In genomic region chr1:108719654-108720435, GRCh38 we compare ENCODE assay signal across 2 cellular contexts.
TF ChIP-seq lines count a peak whose summit lies in the region.

No MANE protein-coding gene starts in this region.

TF ChIP-seq in IMR-90, 13 proteins besides CTCF, POLR2A, EP300 and RAD21:
- TF ChIP-seq, protein P1, sequence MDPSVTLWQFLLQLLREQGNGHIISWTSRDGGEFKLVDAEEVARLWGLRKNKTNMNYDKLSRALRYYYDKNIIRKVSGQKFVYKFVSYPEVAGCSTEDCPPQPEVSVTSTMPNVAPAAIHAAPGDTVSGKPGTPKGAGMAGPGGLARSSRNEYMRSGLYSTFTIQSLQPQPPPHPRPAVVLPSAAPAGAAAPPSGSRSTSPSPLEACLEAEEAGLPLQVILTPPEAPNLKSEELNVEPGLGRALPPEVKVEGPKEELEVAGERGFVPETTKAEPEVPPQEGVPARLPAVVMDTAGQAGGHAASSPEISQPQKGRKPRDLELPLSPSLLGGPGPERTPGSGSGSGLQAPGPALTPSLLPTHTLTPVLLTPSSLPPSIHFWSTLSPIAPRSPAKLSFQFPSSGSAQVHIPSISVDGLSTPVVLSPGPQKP (IDR thresholded peaks at IDR 0.05; ENCODE audit: borderline replicate concordance, low read depth, low read length), result no peak
- TF ChIP-seq MAFK (IDR thresholded peaks at IDR 0.05; ENCODE audit: low read depth, low read length) (peak; percentile 87), CHD1 (IDR thresholded peaks at IDR 0.05; ENCODE audit: low read depth, low read length) (no peak), FOS (IDR thresholded peaks at IDR 0.05; ENCODE audit: low read depth, low read length) (peak; percentile 90), RFX5 (IDR thresholded peaks at IDR 0.05; ENCODE audit: low read depth, low read length) (no peak), SMC3 (IDR thresholded peaks at IDR 0.05; ENCODE audit: low read depth, low read length) (no peak), NFE2L2 (IDR thresholded peaks at IDR 0.05; ENCODE audit: low read depth, low read length) (peak; percentile 72; the same call in 1 of the 2 replicates), BHLHE40 (IDR thresholded peaks at IDR 0.05; ENCODE audit: low read depth, low read length) (no peak; the same call in 1 of the 2 replicates)
- TF ChIP-seq, protein P2, sequence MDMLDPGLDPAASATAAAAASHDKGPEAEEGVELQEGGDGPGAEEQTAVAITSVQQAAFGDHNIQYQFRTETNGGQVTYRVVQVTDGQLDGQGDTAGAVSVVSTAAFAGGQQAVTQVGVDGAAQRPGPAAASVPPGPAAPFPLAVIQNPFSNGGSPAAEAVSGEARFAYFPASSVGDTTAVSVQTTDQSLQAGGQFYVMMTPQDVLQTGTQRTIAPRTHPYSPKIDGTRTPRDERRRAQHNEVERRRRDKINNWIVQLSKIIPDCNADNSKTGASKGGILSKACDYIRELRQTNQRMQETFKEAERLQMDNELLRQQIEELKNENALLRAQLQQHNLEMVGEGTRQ (IDR thresholded peaks at IDR 0.05; ENCODE audit: low read depth, low read length), result no peak

TF ChIP-seq in GM12891, 5 proteins besides CTCF, POLR2A, EP300 and RAD21:
- no peak for TF ChIP-seq POLR2AphosphoS5 (IDR thresholded peaks at IDR 0.05; ENCODE audit: low read depth, low read length)
- no peak for TF ChIP-seq TAF1 (IDR thresholded peaks at IDR 0.05; ENCODE audit: low read depth, low read length)
- TF ChIP-seq SPI1 (IDR thresholded peaks at IDR 0.05; ENCODE audit: low read depth, low read length), result no peak
- TF ChIP-seq POU2F2 (IDR thresholded peaks at IDR 0.05; ENCODE audit: low read depth, low read length), result no peak
- TF ChIP-seq PAX5 (IDR thresholded peaks at IDR 0.05; ENCODE audit: insufficient read depth, low read length, severe bottlenecking), result no peak
